Comparison of ENCODE assay signal across 11 cellular contexts in genomic region chr2:24825883-24826800, GRCh38. TPM values are rescaled to one million over a fixed set of nuclear protein-coding genes. Genes with fewer than 3 reads are reported as not detected.
DNase-seq lines count a peak whose midpoint lies in the region; ATAC-seq and TF ChIP-seq lines count a peak whose summit lies in the region.
"Had no signal": no experiment of that assay in that cellular context is flagged by ENCODE, and none has a peak within 500 bp of the region (broad histone marks: within the 10 kb centered on the region; RNA-seq: fewer than 3 reads in every experiment).

No MANE protein-coding gene starts in this region.

- peaks cover 9% of the 10 kb centered on the region for H3K36me3 Mint-ChIP-seq in central memory CD8-positive, alpha-beta T cell (ENCODE audit: insufficient read depth)

- peaks cover 15% of the 10 kb centered on the region for H3K4me1 Mint-ChIP-seq in central memory CD8-positive, alpha-beta T cell

- H3K79me2 ChIP-seq in KMS-11 (ENCODE audit: insufficient read depth, low read depth) (no peaks in the 10 kb centered on the region; the same call in 1 of the 2 replicates), osteoblast (ENCODE audit: insufficient read depth, low read length) (no peaks in the 10 kb centered on the region)

- no peak overlapping the region for H3K4me3 Mint-ChIP-seq in central memory CD8-positive, alpha-beta T cell

- H3K9me3 Mint-ChIP-seq in central memory CD8-positive, alpha-beta T cell = no peaks in the 10 kb centered on the region

- H3K27me3 Mint-ChIP-seq in central memory CD8-positive, alpha-beta T cell = no peaks in the 10 kb centered on the region

- no peaks in the 10 kb centered on the region for H3K9me3 ChIP-seq in osteoblast (ENCODE audit: low read depth, low read length)
- H3K9me3 ChIP-seq: psoas muscle had no signal

- no peaks in the 10 kb centered on the region for H3K27me3 ChIP-seq in KMS-11 (ENCODE audit: insufficient read depth, low read depth)
- H3K27me3 ChIP-seq in osteoblast (ENCODE audit: insufficient read depth, low read length) = no peaks in the 10 kb centered on the region

- peak overlapping the region; percentile 71 for H3K27ac Mint-ChIP-seq in central memory CD8-positive, alpha-beta T cell (ENCODE audit: low read depth)

- H3K36me3 ChIP-seq in KMS-11 (ENCODE audit: insufficient read depth) (no peaks in the 10 kb centered on the region; the same call in 1 of the 2 replicates), osteoblast (ENCODE audit: insufficient read depth, low read length) (peaks cover 13% of the 10 kb centered on the region)

- no peak overlapping the region for H3K9ac ChIP-seq in KMS-11

- H3K4me3 ChIP-seq in KMS-11 (IDR thresholded peaks at IDR 0.05; ENCODE audit: insufficient read depth, low read depth, low read length) = no peak overlapping the region
- no peak overlapping the region for H3K4me3 ChIP-seq in osteoblast (ENCODE audit: insufficient read depth, low read length)
- H3K4me3 ChIP-seq: psoas muscle had no signal

- no peaks in the 10 kb centered on the region for H4K20me1 ChIP-seq in KMS-11 (ENCODE audit: insufficient read depth)
- H4K20me1 ChIP-seq in osteoblast (ENCODE audit: insufficient read depth, low read length) = no peaks in the 10 kb centered on the region

- DNase-seq in Daoy (ENCODE audit: low read depth) (peak; percentile 7), osteoblast (ENCODE audit: insufficient read length, low spot score, missing footprints) (peak; percentile 88), midbrain (lab: John Stamatoyannopoulos, UW) (no peak), NCI-H1048 (lab: John Stamatoyannopoulos, UW) (no peak)
- no peak for DNase-seq in central memory CD8-positive, alpha-beta T cell (ENCODE audit: low spot score in 2 of 2)
- DNase-seq: activated gamma-delta T cell, NCI-H2171 treated with DMSO at 0.1 percent for 48 hours, SW 1271 had no signal

- H3K4me1 ChIP-seq in KMS-11 (ENCODE audit: low read depth, poor library complexity, severe bottlenecking) = peaks cover 36% of the 10 kb centered on the region
- no peaks in the 10 kb centered on the region for H3K4me1 ChIP-seq in osteoblast (ENCODE audit: insufficient read depth, low read length)

- ATAC-seq in central memory CD8-positive, alpha-beta T cell (replicated peaks; ENCODE audit: extremely low read depth, poor library complexity, severe bottlenecking) = no peak
- ATAC-seq in HG03571 (IDR thresholded peaks at IDR 0.05; ENCODE audit: unreplicated experiment) = no peak
- ATAC-seq: psoas muscle had no signal

- H3K4me2 ChIP-seq in KMS-11 (peak overlapping the region; percentile 10; the same call in 1 of the 2 replicates), osteoblast (ENCODE audit: insufficient read depth, low read length) (no peak overlapping the region)

- TF ChIP-seq CTCF in KMS-11 (conservative IDR thresholded peaks at IDR 0.05; ENCODE audit: low read depth, low read length) = no peak
- no peak for TF ChIP-seq CTCF in osteoblast (IDR thresholded peaks at IDR 0.05; ENCODE audit: extremely low read depth, low read depth, low read length)

- H3K27ac ChIP-seq in KMS-11 (no peak overlapping the region), osteoblast (ENCODE audit: low read depth, low read length) (no peak overlapping the region)
- H3K27ac ChIP-seq: psoas muscle had no signal

- H2AFZ ChIP-seq in KMS-11 (ENCODE audit: low read depth) = no peak overlapping the region
- no peak overlapping the region for H2AFZ ChIP-seq in osteoblast (ENCODE audit: low read length)

RNA-seq across cellular contexts. Expression of gene CENPO, which starts 32.9 kb away (rescaled TPM):
- 42.1 and 60.1 TPM in 2 replicates for total RNA-seq in Daoy (2014; rRNA removed; shearing (Covaris generic))
- 8.0 and 9.1 TPM in 2 replicates for total RNA-seq in osteoblast

RNA-seq across cellular contexts. Expression of gene PTRHD1, which starts 33.0 kb away (rescaled TPM):
- 41.0 and 46.4 TPM in 2 replicates for total RNA-seq in Daoy (2014; rRNA removed; shearing (Covaris generic))
- 21.5 and 25.0 TPM in 2 replicates for total RNA-seq in osteoblast

Comparison
In these comparisons a context has a peak if more than half of its experiments do, and no peak if none do; other contexts are left out.
1. DNase-seq: peak in Daoy (single experiment) and osteoblast (single experiment); none in central memory CD8-positive, alpha-beta T cell (0 of 2), midbrain (single experiment) and NCI-H1048 (single experiment).